15 cellular contexts compared by ENCODE assay signal in the genomic region with DNA sequence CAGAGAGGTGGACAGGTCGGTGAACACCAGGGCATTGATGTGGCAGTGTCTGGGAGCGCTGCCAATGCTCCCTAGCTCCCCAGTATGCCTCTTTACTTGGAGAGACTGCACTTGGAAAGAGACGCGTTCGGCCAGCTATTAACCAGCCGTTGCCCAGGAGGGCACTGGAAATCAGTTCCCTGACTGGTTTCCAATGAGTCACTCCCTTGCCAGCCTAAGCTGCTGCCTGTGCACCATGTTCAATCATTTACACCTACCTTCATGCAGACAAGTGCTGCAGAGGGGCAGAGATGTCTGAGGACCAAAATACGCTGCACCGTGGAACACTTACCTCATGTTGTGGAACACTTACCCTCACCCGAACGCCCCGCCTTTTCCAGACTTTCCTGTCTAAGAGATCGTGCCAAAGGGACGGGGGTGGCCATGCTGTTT.
DNase-seq lines count a peak whose midpoint lies in the region; ATAC-seq, FAIRE-seq and TF ChIP-seq lines count a peak whose summit lies in the region.
"Had no signal": no experiment of that assay in that cellular context is flagged by ENCODE, and none has a peak within 500 bp of the region (broad histone marks: within the 10 kb centered on the region; RNA-seq: fewer than 3 reads in every experiment).

No MANE protein-coding gene starts in this region.

- H4K20me1 ChIP-seq in HepG2 (ENCODE audit: insufficient read depth, low read length), result no peaks in the 10 kb centered on the region

- POLR2A ChIA-PET in HepG2 (lab: Yijun Ruan, JAX), result no interaction called here

- H3K9me3 ChIP-seq in liver (ENCODE audit: control insufficient read depth in 4 of 4, low read length in 3 of 4) (no peaks in the 10 kb centered on the region), HepG2 (ENCODE audit: low read length) (no peaks in the 10 kb centered on the region), neutrophil (no peaks in the 10 kb centered on the region), ovary (no peaks in the 10 kb centered on the region)
- H3K9me3 ChIP-seq: mucosa of descending colon, transverse colon had no signal

- no peak for TF ChIP-seq EP300 in HepG2 (IDR thresholded peaks at IDR 0.05; ENCODE audit: low read depth in 2 of 2, low read length in 2 of 2)
- no peak for TF ChIP-seq EP300 in HepG2 (CRISPR knock-in tag; IDR thresholded peaks at IDR 0.05; ENCODE audit: borderline replicate concordance)
- no peak for TF ChIP-seq EP300 in ovary (IDR thresholded peaks at IDR 0.05)

- no peaks in the 10 kb centered on the region for H3K79me2 ChIP-seq in HepG2 (ENCODE audit: insufficient read depth, low read length)

- DNase-seq in HepG2 (ENCODE audit: low spot score), result no peak
- DNase-seq in glomerular visceral epithelial cell (ENCODE audit: extremely low spot score), result peak; percentile 59
- no peak for DNase-seq in omental fat pad (ENCODE audit: low spot score)
- DNase-seq in stimulated activated naive CD4-positive, alpha-beta T cell (lab: John Stamatoyannopoulos, UW), result no peak
- DNase-seq in DMS53 (lab: John Stamatoyannopoulos, UW), result no peak
- DNase-seq in ovary, result no peak
- DNase-seq: activated CD4-positive, alpha-beta T cell treated with anti-CD3 and anti-CD28 coated beads for 1 hour; Kasumi-1; mucosa of descending colon; NCI-H2107; SW 1271; transverse colon had no signal

- H2AFZ ChIP-seq in HepG2 (ENCODE audit: low read length), result no peak overlapping the region

- H3K4me3 ChIP-seq in liver (ENCODE audit: low read depth in 1 of 3, low read length in 3 of 3), result no peak overlapping the region
- H3K4me3 ChIP-seq in HepG2 (replicated peaks in 1 of 3; ENCODE audit: insufficient read depth in 1 of 3, low read depth in 2 of 3, low read length in 3 of 3), result no peak overlapping the region
- H3K4me3 ChIP-seq in neutrophil (ENCODE audit: low read depth in 1 of 2, low read length in 1 of 2), result no peak overlapping the region
- no peak overlapping the region for H3K4me3 ChIP-seq in ovary
- H3K4me3 ChIP-seq: mucosa of descending colon, transverse colon had no signal

- BruUV-seq in HepG2 (replicated peaks; lab: Mats Ljungman, UMichigan), result no TSS peak

- H3K9ac ChIP-seq in liver (ENCODE audit: low read depth in 1 of 2, low read length in 2 of 2) (no peak overlapping the region), HepG2 (ENCODE audit: insufficient read depth, low read depth, low read length) (no peak overlapping the region)

- in situ Hi-C loops in HepG2 (cut with HindIII; ENCODE audit: extremely low pct_ligation_motif_present, low pct_unique_long_range_greater_than_20kb), result no loop called here

- H3K36me3 ChIP-seq in liver (ENCODE audit: control insufficient read depth in 4 of 4, insufficient read depth in 3 of 4, low read depth in 1 of 4, low read length in 3 of 4) (no peaks in the 10 kb centered on the region), HepG2 (replicated peaks in 1 of 2; ENCODE audit: control insufficient read depth in 1 of 2, insufficient read depth in 2 of 2, low read length in 2 of 2) (peaks cover 4 to 19% of the 10 kb centered on the region in 2 experiments; a peak in 4 of 5 replicates), neutrophil (no peaks in the 10 kb centered on the region), ovary (no peaks in the 10 kb centered on the region)
- H3K36me3 ChIP-seq: transverse colon had no signal

- H3K4me2 ChIP-seq in HepG2 (ENCODE audit: low read depth, low read length), result no peak overlapping the region

- H3K4me1 ChIP-seq in liver (ENCODE audit: control insufficient read depth in 4 of 4, insufficient read depth in 4 of 4, low read length in 3 of 4) (peaks cover 0 to 11% (median 9%) of the 10 kb centered on the region in 4 donors), HepG2 (ENCODE audit: insufficient read depth, low read length) (no peaks in the 10 kb centered on the region), neutrophil (ENCODE audit: control insufficient read depth in 1 of 2, insufficient read depth in 1 of 2, low read depth in 1 of 2, low read length in 1 of 2) (peaks cover 42 to 43% of the 10 kb centered on the region in 2 experiments), ovary (ENCODE audit: insufficient read depth) (peaks cover 2% of the 10 kb centered on the region)

- CTCF ChIA-PET in HepG2 (lab: Yijun Ruan, JAX; ENCODE audit: low intra/inter-chr PET ratio, low total read pairs), result no interaction called here

- intact Hi-C loops in HepG2 (cut with micrococcal nuclease; ENCODE audit: unreplicated experiment), result no loop called here
- intact Hi-C loops in ovary (cut with DNase I), result no loop called here

- H3K27me3 ChIP-seq in liver (ENCODE audit: control insufficient read depth in 4 of 4, insufficient read depth in 4 of 4, low read length in 3 of 4), result no peaks in the 10 kb centered on the region
- no peaks in the 10 kb centered on the region for H3K27me3 ChIP-seq in HepG2 (ENCODE audit: control insufficient read depth in 1 of 2, insufficient read depth in 2 of 2, low read length in 2 of 2)
- H3K27me3 ChIP-seq in neutrophil, result peaks cover 28% of the 10 kb centered on the region
- no peaks in the 10 kb centered on the region for H3K27me3 ChIP-seq in ovary
- H3K27me3 ChIP-seq: transverse colon had no signal

- H3K27ac ChIP-seq in liver (ENCODE audit: low read depth in 1 of 2, low read length in 2 of 2), result no peak overlapping the region
- H3K27ac ChIP-seq in HepG2 (ENCODE audit: extremely low read length, insufficient read depth, low read length), result no peak overlapping the region
- peak overlapping the region; percentile 17 for H3K27ac ChIP-seq in neutrophil
- H3K27ac ChIP-seq in ovary, result no peak overlapping the region
- H3K27ac ChIP-seq: transverse colon had no signal

- TF ChIP-seq POLR2A in HepG2 (IDR thresholded peaks at IDR 0.05; ENCODE audit: insufficient read depth in 1 of 2, low read depth in 2 of 2, low read length in 2 of 2) (no peak), ovary (IDR thresholded peaks at IDR 0.05) (no peak)

- no peak for FAIRE-seq in HepG2 (lab: Jason Lieb, UNC)
- FAIRE-seq: endothelial cell of umbilical vein had no signal

- WGBS in liver, result 62% methylated on average over 13 of the region's 13 CpGs
- 97% methylated on average over 7 of the region's 13 CpGs for WGBS in HepG2 (ENCODE audit: low lambda C conversion rate)
- WGBS in ovary, 3 donors, result 83 to 88% (median 84%) methylated on average over 13 of the region's 13 CpGs

- TF ChIP-seq RAD21 in liver (IDR thresholded peaks at IDR 0.05), result peak in 1 of 2 donors; percentile 68
- no peak for TF ChIP-seq RAD21 in HepG2 (CRISPR knock-in tag; IDR thresholded peaks at IDR 0.05)

- no peak for TF ChIP-seq CTCF in liver (IDR thresholded peaks at IDR 0.05; ENCODE audit: low read depth, low read length, missing input control)
- no peak for TF ChIP-seq CTCF in HepG2 (CRISPR knock-in tag; IDR thresholded peaks at IDR 0.05)
- no peak for TF ChIP-seq CTCF in neutrophil (IDR thresholded peaks at IDR 0.05)
- no peak for TF ChIP-seq CTCF in omental fat pad (IDR thresholded peaks at IDR 0.05)
- no peak for TF ChIP-seq CTCF in ovary (IDR thresholded peaks at IDR 0.05)

- no peak for ATAC-seq in HepG2
- no peak for ATAC-seq in omental fat pad (ENCODE audit: low FRiP score)
- ATAC-seq: mucosa of descending colon had no signal

TF ChIP-seq in liver, 16 proteins besides CTCF, POLR2A, EP300 and RAD21 (continues in another document):
- peak; percentile 10 for TF ChIP-seq FOXA2 (IDR thresholded peaks at IDR 0.05)
- TF ChIP-seq FOXA1 (IDR thresholded peaks at IDR 0.05), result no peak
- TF ChIP-seq, protein P1, sequence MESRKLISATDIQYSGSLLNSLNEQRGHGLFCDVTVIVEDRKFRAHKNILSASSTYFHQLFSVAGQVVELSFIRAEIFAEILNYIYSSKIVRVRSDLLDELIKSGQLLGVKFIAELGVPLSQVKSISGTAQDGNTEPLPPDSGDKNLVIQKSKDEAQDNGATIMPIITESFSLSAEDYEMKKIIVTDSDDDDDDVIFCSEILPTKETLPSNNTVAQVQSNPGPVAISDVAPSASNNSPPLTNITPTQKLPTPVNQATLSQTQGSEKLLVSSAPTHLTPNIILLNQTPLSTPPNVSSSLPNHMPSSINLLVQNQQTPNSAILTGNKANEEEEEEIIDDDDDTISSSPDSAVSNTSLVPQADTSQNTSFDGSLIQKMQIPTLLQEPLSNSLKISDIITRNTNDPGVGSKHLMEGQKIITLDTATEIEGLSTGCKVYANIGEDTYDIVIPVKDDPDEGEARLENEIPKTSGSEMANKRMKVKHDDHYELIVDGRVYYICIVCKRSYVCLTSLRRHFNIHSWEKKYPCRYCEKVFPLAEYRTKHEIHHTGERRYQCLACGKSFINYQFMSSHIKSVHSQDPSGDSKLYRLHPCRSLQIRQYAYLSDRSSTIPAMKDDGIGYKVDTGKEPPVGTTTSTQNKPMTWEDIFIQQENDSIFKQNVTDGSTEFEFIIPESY (IDR thresholded peaks at IDR 0.05), result peak; percentile 16
- TF ChIP-seq EGR1 (IDR thresholded peaks at IDR 0.05; ENCODE audit: low read depth in 2 of 2), result no peak
- TF ChIP-seq, protein P2, sequence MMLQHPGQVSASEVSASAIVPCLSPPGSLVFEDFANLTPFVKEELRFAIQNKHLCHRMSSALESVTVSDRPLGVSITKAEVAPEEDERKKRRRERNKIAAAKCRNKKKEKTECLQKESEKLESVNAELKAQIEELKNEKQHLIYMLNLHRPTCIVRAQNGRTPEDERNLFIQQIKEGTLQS (IDR thresholded peaks at IDR 0.05), result no peak
- TF ChIP-seq JUND (IDR thresholded peaks at IDR 0.05), result peak; percentile 14 to 63

TF ChIP-seq in HepG2, 621 proteins besides CTCF, POLR2A, EP300 and RAD21:
- TF ChIP-seq, protein P3, sequence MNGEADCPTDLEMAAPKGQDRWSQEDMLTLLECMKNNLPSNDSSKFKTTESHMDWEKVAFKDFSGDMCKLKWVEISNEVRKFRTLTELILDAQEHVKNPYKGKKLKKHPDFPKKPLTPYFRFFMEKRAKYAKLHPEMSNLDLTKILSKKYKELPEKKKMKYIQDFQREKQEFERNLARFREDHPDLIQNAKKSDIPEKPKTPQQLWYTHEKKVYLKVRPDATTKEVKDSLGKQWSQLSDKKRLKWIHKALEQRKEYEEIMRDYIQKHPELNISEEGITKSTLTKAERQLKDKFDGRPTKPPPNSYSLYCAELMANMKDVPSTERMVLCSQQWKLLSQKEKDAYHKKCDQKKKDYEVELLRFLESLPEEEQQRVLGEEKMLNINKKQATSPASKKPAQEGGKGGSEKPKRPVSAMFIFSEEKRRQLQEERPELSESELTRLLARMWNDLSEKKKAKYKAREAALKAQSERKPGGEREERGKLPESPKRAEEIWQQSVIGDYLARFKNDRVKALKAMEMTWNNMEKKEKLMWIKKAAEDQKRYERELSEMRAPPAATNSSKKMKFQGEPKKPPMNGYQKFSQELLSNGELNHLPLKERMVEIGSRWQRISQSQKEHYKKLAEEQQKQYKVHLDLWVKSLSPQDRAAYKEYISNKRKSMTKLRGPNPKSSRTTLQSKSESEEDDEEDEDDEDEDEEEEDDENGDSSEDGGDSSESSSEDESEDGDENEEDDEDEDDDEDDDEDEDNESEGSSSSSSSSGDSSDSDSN (CRISPR knock-in tag; IDR thresholded peaks at IDR 0.05), result no peak
- TF ChIP-seq PTBP1 (IDR thresholded peaks at IDR 0.05; ENCODE audit: low read depth, low read length, poor library complexity, severe bottlenecking) (no peak), STAG1 (CRISPR knock-in tag; IDR thresholded peaks at IDR 0.05) (no peak), ZFP82 (CRISPR knock-in tag; IDR thresholded peaks at IDR 0.05; ENCODE audit: borderline replicate concordance) (no peak), PHF8 (CRISPR knock-in tag; IDR thresholded peaks at IDR 0.05) (no peak)
